Comparison of ENCODE assay signal across 15 cellular contexts in the genomic region with DNA sequence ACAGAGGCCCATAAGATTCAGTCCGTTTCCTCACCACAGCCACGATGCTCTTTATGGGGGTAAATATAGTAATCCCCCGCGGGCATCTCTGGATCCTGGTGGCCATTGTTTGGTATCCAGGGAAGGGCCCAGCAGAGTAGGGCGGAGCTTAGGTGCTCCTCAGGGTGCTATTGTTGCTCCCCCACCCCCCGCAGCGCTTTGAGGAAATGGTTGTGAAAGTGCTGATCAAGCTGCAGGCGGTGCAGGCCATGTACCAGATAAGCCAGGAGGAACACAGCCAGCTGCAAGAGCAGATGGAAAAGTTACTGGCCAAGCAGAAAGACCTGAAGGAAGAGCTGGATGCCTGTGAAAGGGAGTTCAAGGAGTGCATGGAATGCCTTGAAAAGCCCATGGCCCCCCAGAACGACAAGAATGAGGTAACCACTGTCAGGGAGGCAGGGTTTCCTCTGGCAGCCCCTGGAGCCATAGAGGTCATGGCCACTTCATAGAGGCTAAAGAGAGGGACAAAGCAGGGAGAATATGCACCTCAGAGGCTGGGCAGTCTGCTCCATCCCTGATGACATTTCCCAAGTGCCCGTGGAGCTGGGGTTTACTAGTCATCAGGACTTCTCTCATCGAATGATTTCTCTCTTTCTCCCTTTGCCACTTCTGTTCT. TPM values are rescaled to one million over a fixed set of nuclear protein-coding genes. Genes with fewer than 3 reads are reported as not detected.
DNase-seq lines count a peak whose midpoint lies in the region; ATAC-seq and TF ChIP-seq lines count a peak whose summit lies in the region.
"Had no signal": no experiment of that assay in that cellular context is flagged by ENCODE, and none has a peak within 500 bp of the region (broad histone marks: within the 10 kb centered on the region; RNA-seq: fewer than 3 reads in every experiment).

No MANE protein-coding gene starts in this region.

- POLR2A ChIA-PET in SK-N-SH (lab: Yijun Ruan, JAX): interaction anchor here (0.8 to 1.1 kb wide), 3 partner anchors 11 to 55 kb away, joined by 3 to 5 read pairs (median 4); no protein-coding TSS in a partner anchor

- no peak for TF ChIP-seq CTCF in body of pancreas (IDR thresholded peaks at IDR 0.05)
- TF ChIP-seq CTCF in neural progenitor cell (IDR thresholded peaks at IDR 0.05): no peak
- no peak for TF ChIP-seq CTCF in SK-N-SH (IDR thresholded peaks at IDR 0.05)

- H3K4me1 ChIP-seq in body of pancreas: peaks cover 18% of the 10 kb centered on the region
- peaks cover 27% of the 10 kb centered on the region for H3K4me1 ChIP-seq in neural progenitor cell
- peaks cover 8 to 13% of the 10 kb centered on the region in 2 experiments; a peak in 2 of 4 replicates for H3K4me1 ChIP-seq in SK-N-SH (ENCODE audit: control insufficient read depth in 1 of 2, insufficient read depth in 2 of 2, low read depth in 1 of 2, low read length in 1 of 2)
- H3K4me1 ChIP-seq: SJSA1 had no signal

- TF ChIP-seq POLR2A in body of pancreas (IDR thresholded peaks at IDR 0.05): no peak

- no peak overlapping the region for H3K4me3 Mint-ChIP-seq in neural progenitor cell
- H3K4me3 Mint-ChIP-seq: activated naive CD8-positive, alpha-beta T cell; CD8-positive, alpha-beta T cell had no signal

- no peak overlapping the region for H2AFZ ChIP-seq in neural progenitor cell (replicated peaks)
- no peak overlapping the region for H2AFZ ChIP-seq in SK-N-SH (ENCODE audit: low read depth)

- H3K27ac ChIP-seq in body of pancreas (no peak overlapping the region), neural progenitor cell (no peak overlapping the region), SK-N-SH (ENCODE audit: low read depth in 2 of 2, low read length in 1 of 2) (no peak overlapping the region)
- H3K27ac ChIP-seq: SJSA1 had no signal

- intact Hi-C loops in body of pancreas (cut with DNase I): no loop called here

- no peaks in the 10 kb centered on the region for H3K79me2 ChIP-seq in neural progenitor cell (ENCODE audit: low read depth)
- no peaks in the 10 kb centered on the region for H3K79me2 ChIP-seq in SK-N-SH (ENCODE audit: insufficient read depth)

- H3K9ac ChIP-seq in neural progenitor cell: no peak overlapping the region
- H3K9ac ChIP-seq in SK-N-SH: no peak overlapping the region

- ATAC-seq in body of pancreas: peak; percentile 88
- no peak for ATAC-seq in HG03175 (IDR thresholded peaks at IDR 0.05; ENCODE audit: unreplicated experiment)
- ATAC-seq: CD8-positive, alpha-beta T cell had no signal

- no peaks in the 10 kb centered on the region for H3K27me3 Mint-ChIP-seq in neural progenitor cell (ENCODE audit: insufficient read depth, low read depth)
- H3K27me3 Mint-ChIP-seq: activated naive CD8-positive, alpha-beta T cell had no signal

- no peak overlapping the region for H3K27ac Mint-ChIP-seq in neural progenitor cell
- H3K27ac Mint-ChIP-seq: activated naive CD8-positive, alpha-beta T cell; CD8-positive, alpha-beta T cell had no signal

- H3K36me3 ChIP-seq in H7 (replicated peaks; ENCODE audit: control insufficient read depth, insufficient read depth, low read length) (peaks cover 7% of the 10 kb centered on the region), body of pancreas (replicated peaks in 1 of 2; ENCODE audit: insufficient read depth in 1 of 2, low read depth in 2 of 2) (no peaks in the 10 kb centered on the region), neural progenitor cell (no peaks in the 10 kb centered on the region), SK-N-SH (replicated peaks in 1 of 2; ENCODE audit: control insufficient read depth in 1 of 2, insufficient read depth in 2 of 2, low read length in 1 of 2) (peaks cover 17 to 18% of the 10 kb centered on the region in 2 experiments)
- H3K36me3 ChIP-seq: SJSA1 had no signal

- H3K9me2 ChIP-seq in SK-N-SH: no peaks in the 10 kb centered on the region

- no peak overlapping the region for H3K4me3 ChIP-seq in H7 (ENCODE audit: insufficient read depth, low read depth, low read length)
- H3K4me3 ChIP-seq in body of pancreas: no peak overlapping the region
- no peak overlapping the region for H3K4me3 ChIP-seq in neural progenitor cell
- H3K4me3 ChIP-seq in SK-N-SH (ENCODE audit: low read depth in 2 of 2, low read length in 1 of 2): no peak overlapping the region
- H3K4me3 ChIP-seq: SJSA1 had no signal

- peaks cover 25% of the 10 kb centered on the region for H3F3A ChIP-seq in neural progenitor cell (ENCODE audit: low read depth)
- H3F3A ChIP-seq in SK-N-SH (replicated peaks; ENCODE audit: insufficient read depth): no peaks in the 10 kb centered on the region

- no peak for TF ChIP-seq EP300 in SK-N-SH (IDR thresholded peaks at IDR 0.05; ENCODE audit: borderline replicate concordance in 1 of 2, low read depth in 1 of 2, low read length in 1 of 2)

- no peak for TF ChIP-seq RAD21 in SK-N-SH (IDR thresholded peaks at IDR 0.05; ENCODE audit: low read length)

- 30 to 38% methylated on average over 10 to 11 of the region's 11 CpGs for WGBS in body of pancreas, 2 donors
- 92% methylated on average over 11 of the region's 11 CpGs for WGBS in SK-N-SH (ENCODE audit: low lambda C conversion rate)

- CTCF ChIA-PET in SK-N-SH (lab: Yijun Ruan, JAX): interaction anchor here (1.3 kb wide), 1 partner anchor 11 kb away, joined by 3 read pairs; no protein-coding TSS in a partner anchor

- no peaks in the 10 kb centered on the region for H3K9me3 ChIP-seq in body of pancreas
- no peaks in the 10 kb centered on the region for H3K9me3 ChIP-seq in neural progenitor cell (ENCODE audit: low read depth)
- no peaks in the 10 kb centered on the region for H3K9me3 ChIP-seq in SK-N-SH
- H3K9me3 ChIP-seq: SJSA1 had no signal

- no peaks in the 10 kb centered on the region for H3K4me1 Mint-ChIP-seq in neural progenitor cell

- H4K20me1 ChIP-seq in neural progenitor cell (ENCODE audit: low read depth) (peaks cover 17% of the 10 kb centered on the region), SK-N-SH (ENCODE audit: insufficient read depth) (no peaks in the 10 kb centered on the region)

- peak; percentile 63 for DNase-seq in H7
- DNase-seq in NCI-H345 (lab: John Stamatoyannopoulos, UW): peak; percentile 96
- peak; percentile 59 to 84 (median 72) for DNase-seq in body of pancreas
- DNase-seq in neural progenitor cell (ENCODE audit: low spot score): peak; percentile 36
- no peak for DNase-seq in activated naive CD4-positive, alpha-beta T cell treated with anti-CD3 and anti-CD28 coated beads, Interleukin-2, amount 50 U/mL, for 16 hours
- DNase-seq in stimulated activated CD4-positive, alpha-beta T cell treated with anti-CD3 and anti-CD28 coated beads, Interleukin-4, amount 100 ng/mL, for 24 hours: no peak
- DNase-seq in SK-N-SH: no peak
- DNase-seq: activated CD4-positive, alpha-beta T cell treated with anti-CD3 and anti-CD28 coated beads, Interleukin-2, amount 50 U/mL, for 48 hours; CD8-positive, alpha-beta T cell; NCI-H2029 treated with DMSO at 0.1 percent for 48 hours had no signal

- H3K4me2 ChIP-seq in neural progenitor cell (peak overlapping the region; percentile 2), SK-N-SH (no peak overlapping the region)

- H3K27me3 ChIP-seq in H7 (ENCODE audit: control insufficient read depth, insufficient read depth, low read length) (no peaks in the 10 kb centered on the region), body of pancreas (no peaks in the 10 kb centered on the region), neural progenitor cell (no peaks in the 10 kb centered on the region), SK-N-SH (ENCODE audit: insufficient read depth) (no peaks in the 10 kb centered on the region)
- H3K27me3 ChIP-seq: SJSA1 had no signal

- H3K36me3 Mint-ChIP-seq in neural progenitor cell: peaks cover 14% of the 10 kb centered on the region
- H3K36me3 Mint-ChIP-seq: activated naive CD8-positive, alpha-beta T cell; CD8-positive, alpha-beta T cell had no signal

- H3K9me3 Mint-ChIP-seq in neural progenitor cell: no peaks in the 10 kb centered on the region
- H3K9me3 Mint-ChIP-seq: CD8-positive, alpha-beta T cell had no signal

TF ChIP-seq in SK-N-SH, 30 proteins besides CTCF, POLR2A, EP300 and RAD21 (continues in another document):
- no peak for TF ChIP-seq FOXM1 (IDR thresholded peaks at IDR 0.05; ENCODE audit: low read depth)
- TF ChIP-seq FOSL2 (IDR thresholded peaks at IDR 0.05; ENCODE audit: borderline replicate concordance, low read depth): no peak
- TF ChIP-seq RCOR1 (IDR thresholded peaks at IDR 0.05; ENCODE audit: low read length): no peak
- no peak for TF ChIP-seq TCF12 (IDR thresholded peaks at IDR 0.05)

RNA-seq across cellular contexts. Expression of gene FLNC, which starts 17.6 kb away (rescaled TPM):
- 26.9 and 32.3 TPM in 2 replicates for total RNA-seq in H7 (2014; rRNA removed; shearing (Covaris generic))
- 1 to 10 TPM; 1.8 to 4.0 TPM for total RNA-seq in body of pancreas
- 6.7 and 23.7 TPM in 2 replicates for total RNA-seq in neural progenitor cell (ENCODE audit: low replicate concordance)
- 22.5 and 43.7 TPM in 2 replicates for polyA plus RNA-seq in SK-N-SH (2012; rRNA removed)
- 12.3 and 24.8 TPM in 2 replicates for polyA plus RNA-seq in SK-N-SH (2012; cell fraction: cytosol; rRNA removed)
- polyA plus RNA-seq in SK-N-SH (2012; cell fraction: nucleus; rRNA removed): 109 and 117 TPM in 2 replicates

RNA-seq across cellular contexts. Expression of gene CCDC136, which starts 20.9 kb away (rescaled TPM):
- total RNA-seq in H7 (2014; rRNA removed; shearing (Covaris generic)): 9.7 and 14.7 TPM in 2 replicates
- 1 to 10 TPM in 1 of 2 donors, under 1 TPM in 1; 0.99 to 3.6 TPM for total RNA-seq in body of pancreas
- 93.6 and 115 TPM in 2 replicates for total RNA-seq in neural progenitor cell (ENCODE audit: low replicate concordance)
- 48.4 and 65.3 TPM in 2 replicates for polyA plus RNA-seq in SK-N-SH (2012; rRNA removed)
- 25.5 and 27.5 TPM in 2 replicates for polyA plus RNA-seq in SK-N-SH (2012; cell fraction: cytosol; rRNA removed)
- polyA plus RNA-seq in SK-N-SH (2012; cell fraction: nucleus; rRNA removed): 197 and 232 TPM in 2 replicates

RNA-seq across cellular contexts. Expression of gene OPN1SW, which starts 37.0 kb away (rescaled TPM):
- not detected in 2 replicates for total RNA-seq in H7 (2014; rRNA removed; shearing (Covaris generic))
- total RNA-seq in body of pancreas (not detected), neural progenitor cell (ENCODE audit: low replicate concordance) (0.46 TPM in 1 of 2 replicates, not detected in the other)
- polyA plus RNA-seq in SK-N-SH (2012; rRNA removed): 0.05 TPM in 1 of 2 replicates, not detected in the other
- polyA plus RNA-seq in SK-N-SH (2012; cell fraction: cytosol; rRNA removed): 0.05 TPM in 1 of 2 replicates, not detected in the other
- 0.06 and 0.13 TPM in 2 replicates for polyA plus RNA-seq in SK-N-SH (2012; cell fraction: nucleus; rRNA removed)
- total RNA-seq: CD8-positive, alpha-beta T cell; dermis microvascular lymphatic vessel endothelial cell; renal cortical epithelial cell; SJSA1 had no signal

RNA-seq across cellular contexts. Expression of gene ATP6V1F, which starts 50.0 kb away (rescaled TPM):
- 93.5 and 120 TPM in 2 replicates for total RNA-seq in H7 (2014; rRNA removed; shearing (Covaris generic))
- 10 to 100 TPM; 36.3 to 45.8 TPM for total RNA-seq in body of pancreas
- 61.4 and 81.8 TPM in 2 replicates for total RNA-seq in neural progenitor cell (ENCODE audit: low replicate concordance)
- 437 and 495 TPM in 2 replicates for polyA plus RNA-seq in SK-N-SH (2012; rRNA removed)
- polyA plus RNA-seq in SK-N-SH (2012; cell fraction: cytosol; rRNA removed): 349 and 422 TPM in 2 replicates
- 110 and 142 TPM in 2 replicates for polyA plus RNA-seq in SK-N-SH (2012; cell fraction: nucleus; rRNA removed)

Comparison
In these comparisons a context has a peak if more than half of its experiments do, and no peak if none do; other contexts are left out.
1. DNase-seq: peak in H7 (single experiment), NCI-H345 (single experiment), body of pancreas (4 of 4) and neural progenitor cell (single experiment); none in activated naive CD4-positive, alpha-beta T cell treated with anti-CD3 and anti-CD28 coated beads, Interleukin-2, amount 50 U/mL, for 16 hours (single experiment), stimulated activated CD4-positive, alpha-beta T cell treated with anti-CD3 and anti-CD28 coated beads, Interleukin-4, amount 100 ng/mL, for 24 hours (single experiment) and SK-N-SH (single experiment).